Comparison of ENCODE assay signal across 26 cellular contexts in genomic region chr11:83475741-83476140, GRCh38.
"Had no signal": no experiment of that assay in that cellular context is flagged by ENCODE, and none has a peak within 500 bp of the region (broad histone marks: within the 10 kb centered on the region; RNA-seq: fewer than 3 reads in every experiment).

No MANE protein-coding gene starts in this region.

- H3K9me3 ChIP-seq: gastrocnemius medialis, lower lobe of right lung, mucosa of descending colon, ovary, psoas muscle, sigmoid colon, spleen, testis, tibial artery, upper lobe of left lung had no signal

- H3K4me1 ChIP-seq: gastrocnemius medialis, lower lobe of right lung, psoas muscle, sigmoid colon, spleen, testis, tibial artery, upper lobe of left lung had no signal

- DNase-seq: cerebellar nuclear complex; cortex of kidney; effector memory CD8-positive, alpha-beta T cell; gastrocnemius medialis; head of caudate nucleus; left ventricle myocardium superior; lower lobe of right lung; mucosa of descending colon; naive thymus-derived CD8-positive, alpha-beta T cell; nephron progenitor cell; occipital lobe; ovary; psoas muscle; right cardiac atrium; sigmoid colon; spleen; stimulated activated CD4-positive, alpha-beta T cell treated with anti-CD3 and anti-CD28 coated beads, Interleukin-4, amount 100 ng/mL, for 4 hours; stimulated activated naive CD8-positive, alpha-beta T cell treated with anti-CD3 and anti-CD28 coated beads, Interleukin-15, Interleukin-2, amounts not matched to agents 100 U/mL and 50 U/mL, for 24 hours; substantia nigra; testis; tibial artery; upper lobe of left lung had no signal

- H3K4me3 Mint-ChIP-seq: effector memory CD8-positive, alpha-beta T cell; memory B cell; mesothelial cell of epicardium; naive thymus-derived CD8-positive, alpha-beta T cell; nephron progenitor cell; stimulated activated memory B cell treated with anti-CD40 and anti-IgM and Interleukin-4, amounts not matched to agents 10 μg/mL and 1 μg/mL and 100 μg/mL, for 72 hours had no signal

- H3K4me3 ChIP-seq: gastrocnemius medialis, lower lobe of right lung, mucosa of descending colon, ovary, psoas muscle, sigmoid colon, skin epidermis, spleen, testis, tibial artery, upper lobe of left lung had no signal

- H3K27ac Mint-ChIP-seq: effector memory CD8-positive, alpha-beta T cell; memory B cell; mesothelial cell of epicardium; naive thymus-derived CD8-positive, alpha-beta T cell; nephron progenitor cell; stimulated activated memory B cell treated with anti-CD40 and anti-IgM and Interleukin-4, amounts not matched to agents 10 μg/mL and 1 μg/mL and 100 μg/mL, for 72 hours had no signal

- H3K27me3 ChIP-seq: gastrocnemius medialis, ovary, sigmoid colon, spleen, testis, tibial artery, upper lobe of left lung had no signal

- H3K4me1 Mint-ChIP-seq: memory B cell; stimulated activated memory B cell treated with anti-CD40 and anti-IgM and Interleukin-4, amounts not matched to agents 10 μg/mL and 1 μg/mL and 100 μg/mL, for 72 hours had no signal

- H3K27ac ChIP-seq: gastrocnemius medialis, lower lobe of right lung, ovary, psoas muscle, sigmoid colon, skin epidermis, spleen, testis, tibial artery, upper lobe of left lung had no signal

- H3K36me3 Mint-ChIP-seq: memory B cell; mesothelial cell of epicardium; naive thymus-derived CD8-positive, alpha-beta T cell; stimulated activated memory B cell treated with anti-CD40 and anti-IgM and Interleukin-4, amounts not matched to agents 10 μg/mL and 1 μg/mL and 100 μg/mL, for 72 hours had no signal

- H3K9me3 Mint-ChIP-seq: effector memory CD8-positive, alpha-beta T cell; memory B cell; mesothelial cell of epicardium; nephron progenitor cell; stimulated activated memory B cell treated with anti-CD40 and anti-IgM and Interleukin-4, amounts not matched to agents 10 μg/mL and 1 μg/mL and 100 μg/mL, for 72 hours had no signal

- H3K36me3 ChIP-seq: gastrocnemius medialis, lower lobe of right lung, ovary, sigmoid colon, spleen, tibial artery, upper lobe of left lung had no signal
